In genomic region chr5:78912796-78913195, GRCh38 we compare ENCODE assay signal across 1 cellular context.
TF ChIP-seq lines count a peak whose summit lies in the region.

No MANE protein-coding gene starts in this region.

TF ChIP-seq in HEK293, 187 proteins besides CTCF, POLR2A, EP300 and RAD21 (continued from another document):
- TF ChIP-seq ZNF121 (tag by site-specific recombination; IDR thresholded peaks at IDR 0.05) (no peak), ZIC2 (tag by site-specific recombination; IDR thresholded peaks at IDR 0.05) (no peak), ZFP37 (tag by site-specific recombination; IDR thresholded peaks at IDR 0.05) (no peak)
- TF ChIP-seq, protein P1, sequence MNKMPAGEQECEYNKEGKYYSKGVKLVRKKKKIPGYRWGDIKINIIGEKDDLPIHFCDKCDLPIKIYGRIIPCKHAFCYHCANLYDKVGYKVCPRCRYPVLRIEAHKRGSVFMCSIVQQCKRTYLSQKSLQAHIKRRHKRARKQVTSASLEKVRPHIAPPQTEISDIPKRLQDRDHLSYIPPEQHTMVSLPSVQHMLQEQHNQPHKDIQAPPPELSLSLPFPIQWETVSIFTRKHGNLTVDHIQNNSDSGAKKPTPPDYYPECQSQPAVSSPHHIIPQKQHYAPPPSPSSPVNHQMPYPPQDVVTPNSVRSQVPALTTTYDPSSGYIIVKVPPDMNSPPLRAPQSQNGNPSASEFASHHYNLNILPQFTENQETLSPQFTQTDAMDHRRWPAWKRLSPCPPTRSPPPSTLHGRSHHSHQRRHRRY (tag by site-specific recombination; IDR thresholded peaks at IDR 0.05), result no peak
- TF ChIP-seq, protein P2, sequence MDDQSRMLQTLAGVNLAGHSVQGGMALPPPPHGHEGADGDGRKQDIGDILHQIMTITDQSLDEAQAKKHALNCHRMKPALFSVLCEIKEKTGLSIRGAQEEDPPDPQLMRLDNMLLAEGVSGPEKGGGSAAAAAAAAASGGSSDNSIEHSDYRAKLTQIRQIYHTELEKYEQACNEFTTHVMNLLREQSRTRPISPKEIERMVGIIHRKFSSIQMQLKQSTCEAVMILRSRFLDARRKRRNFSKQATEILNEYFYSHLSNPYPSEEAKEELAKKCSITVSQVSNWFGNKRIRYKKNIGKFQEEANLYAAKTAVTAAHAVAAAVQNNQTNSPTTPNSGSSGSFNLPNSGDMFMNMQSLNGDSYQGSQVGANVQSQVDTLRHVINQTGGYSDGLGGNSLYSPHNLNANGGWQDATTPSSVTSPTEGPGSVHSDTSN (CRISPR knock-in tag; IDR thresholded peaks at IDR 0.05), result no peak
